ENCODE assay signal across 11 cellular contexts in the genomic region with DNA sequence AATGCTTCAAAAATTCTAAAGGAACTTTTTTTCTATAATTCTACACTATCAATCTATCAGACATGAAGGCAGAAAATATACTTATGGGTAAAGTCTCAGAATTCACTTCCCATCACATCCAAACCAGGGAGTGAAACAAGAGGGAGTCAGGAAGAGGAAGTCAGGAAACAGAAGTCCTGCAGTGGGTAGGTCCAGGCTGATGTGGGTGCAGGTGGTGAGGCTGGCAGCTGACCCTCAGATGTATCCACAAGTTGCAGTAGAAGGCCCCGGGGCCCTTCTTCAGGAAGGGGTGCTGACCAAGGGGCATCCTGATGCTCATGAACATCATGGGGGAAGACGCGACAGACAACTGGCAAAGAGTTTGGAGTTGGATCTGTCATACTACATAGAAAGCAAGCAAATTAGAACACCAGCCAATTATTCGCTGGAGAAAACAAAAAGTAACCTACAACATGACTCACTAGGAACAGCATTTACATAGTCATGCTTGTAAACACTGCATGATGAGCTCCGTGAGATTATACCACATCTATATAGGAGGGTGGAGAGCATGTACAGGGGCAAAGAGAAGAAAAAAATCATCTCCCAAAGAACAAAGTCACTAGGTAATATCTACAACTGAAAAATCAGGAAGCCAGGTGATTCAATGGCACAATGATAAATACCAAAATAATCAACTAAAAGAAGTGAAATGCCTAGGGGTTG. TPM values are rescaled to one million over a fixed set of nuclear protein-coding genes. Genes with fewer than 3 reads are reported as not detected.
DNase-seq lines count a peak whose midpoint lies in the region; ATAC-seq and TF ChIP-seq lines count a peak whose summit lies in the region.
"Had no signal": no experiment of that assay in that cellular context is flagged by ENCODE, and none has a peak within 500 bp of the region (broad histone marks: within the 10 kb centered on the region; RNA-seq: fewer than 3 reads in every experiment).

No MANE protein-coding gene starts in this region.

- peak overlapping the region in 4 of 7 donors; percentile 5 to 94 (median 28) for H3K4me3 Mint-ChIP-seq in CD8-positive, alpha-beta memory T cell
- peak overlapping the region in 2 of 4 donors; percentile 57 to 71 for H3K4me3 Mint-ChIP-seq in IgD-negative memory B cell
- H3K4me3 Mint-ChIP-seq in naive thymus-derived CD8-positive, alpha-beta T cell: peak overlapping the region in 9 of 10 donors; percentile 45 to 78 (median 61)
- H3K4me3 Mint-ChIP-seq in Caco-2 (ENCODE audit: unreplicated experiment): no peak overlapping the region

- CTCF ChIA-PET in CD8-positive, alpha-beta memory T cell (lab: Charles Lee): no interaction called here
- CTCF ChIA-PET in Caco-2 (lab: Charles Lee): no interaction called here

- H3K36me3 Mint-ChIP-seq in CD8-positive, alpha-beta memory T cell: peaks cover 0 to 36% (median 20%) of the 10 kb centered on the region in 3 donors
- peaks cover 2% of the 10 kb centered on the region for H3K36me3 Mint-ChIP-seq in IgD-negative memory B cell
- peaks cover 0 to 32% (median 7%) of the 10 kb centered on the region in 3 donors for H3K36me3 Mint-ChIP-seq in naive thymus-derived CD8-positive, alpha-beta T cell
- H3K36me3 Mint-ChIP-seq in Caco-2 (ENCODE audit: insufficient read depth, unreplicated experiment): peaks cover 21% of the 10 kb centered on the region

- H3K4me1 Mint-ChIP-seq in CD8-positive, alpha-beta memory T cell: peaks cover 65 to 81% (median 74%) of the 10 kb centered on the region in 3 donors
- H3K4me1 Mint-ChIP-seq in IgD-negative memory B cell (peaks cover 28 to 36% (median 28%) of the 10 kb centered on the region in 3 donors), Caco-2 (ENCODE audit: low read depth, unreplicated experiment) (peaks cover 32% of the 10 kb centered on the region)
- peaks cover 53 to 85% (median 78%) of the 10 kb centered on the region in 4 donors for H3K4me1 Mint-ChIP-seq in naive thymus-derived CD8-positive, alpha-beta T cell

- H3K9me3 Mint-ChIP-seq in CD8-positive, alpha-beta memory T cell: peaks cover 0 to 2% (median 0%) of the 10 kb centered on the region in 5 donors
- no peaks in the 10 kb centered on the region for H3K9me3 Mint-ChIP-seq in IgD-negative memory B cell
- no peaks in the 10 kb centered on the region for H3K9me3 Mint-ChIP-seq in naive thymus-derived CD8-positive, alpha-beta T cell
- H3K9me3 Mint-ChIP-seq in Caco-2 (ENCODE audit: unreplicated experiment): no peaks in the 10 kb centered on the region

- ATAC-seq in naive thymus-derived CD8-positive, alpha-beta T cell: no peak
- ATAC-seq in GM21526 (IDR thresholded peaks at IDR 0.05; ENCODE audit: low FRiP score, unreplicated experiment): no peak
- ATAC-seq in GM19455 (IDR thresholded peaks at IDR 0.05; ENCODE audit: unreplicated experiment): no peak

- POLR2A ChIA-PET in CD8-positive, alpha-beta memory T cell (lab: Charles Lee): no interaction called here
- POLR2A ChIA-PET in naive thymus-derived CD8-positive, alpha-beta T cell (lab: Charles Lee): interaction anchor here (0.6 to 5.0 kb wide), 4 partner anchors 11 to 311 kb away, joined by 3 to 46 read pairs (median 6); no protein-coding TSS in a partner anchor
- POLR2A ChIA-PET in Caco-2 (lab: Charles Lee): no interaction called here

- no peak for DNase-seq in CD8-positive, alpha-beta memory T cell
- DNase-seq in astrocyte of the spinal cord (ENCODE audit: low read depth, low spot score) (peak; percentile 43), HAP-1 (ENCODE audit: low spot score in 2 of 2) (no peak), Caco-2 (no peak)
- DNase-seq in naive thymus-derived CD8-positive, alpha-beta T cell: no peak
- DNase-seq: activated CD8-positive, alpha-beta memory T cell treated with anti-CD3 and anti-CD28 coated beads, Interleukin-2, amount 50 U/mL, for 48 hours; dorsolateral prefrontal cortex; NCI-H510A had no signal

- TF ChIP-seq CTCF in astrocyte of the spinal cord (IDR thresholded peaks at IDR 0.05; ENCODE audit: low read depth, low read length): no peak
- no peak for TF ChIP-seq CTCF in Caco-2 (IDR thresholded peaks at IDR 0.05; ENCODE audit: insufficient read depth in 1 of 2, low read depth in 1 of 2, low read length in 1 of 2, severe bottlenecking in 1 of 2, unreplicated experiment in 1 of 2)

- intact Hi-C loops in Caco-2 (cut with micrococcal nuclease; ENCODE audit: unreplicated experiment): loop anchor here (5.0 kb wide), 1 partner anchor 63 kb away; no protein-coding TSS in a partner anchor

- no peak overlapping the region for H3K27ac ChIP-seq in CD8-positive, alpha-beta memory T cell (ENCODE audit: low read depth, low read length)

- peak overlapping the region in 1 of 8 donors; percentile 7 for H3K27ac Mint-ChIP-seq in CD8-positive, alpha-beta memory T cell
- H3K27ac Mint-ChIP-seq in IgD-negative memory B cell: peak overlapping the region in 2 of 3 donors; percentile 12 to 35
- H3K27ac Mint-ChIP-seq in naive thymus-derived CD8-positive, alpha-beta T cell: peak overlapping the region; percentile 45 to 92 (median 82)
- no peak overlapping the region for H3K27ac Mint-ChIP-seq in Caco-2 (ENCODE audit: unreplicated experiment)

- no peaks in the 10 kb centered on the region for H3K27me3 ChIP-seq in CD8-positive, alpha-beta memory T cell (ENCODE audit: insufficient read depth, low read length, poor library complexity, severe bottlenecking)
- H3K27me3 ChIP-seq in HAP-1 (ENCODE audit: low read depth) (no peaks in the 10 kb centered on the region), Caco-2 (replicated peaks; ENCODE audit: control insufficient read depth, insufficient read depth, low read length) (no peaks in the 10 kb centered on the region)
- H3K27me3 ChIP-seq: dorsolateral prefrontal cortex had no signal

- H3K4me1 ChIP-seq in CD8-positive, alpha-beta memory T cell (ENCODE audit: insufficient read depth, low read length): peaks cover 52% of the 10 kb centered on the region
- H3K4me1 ChIP-seq in HAP-1 (peaks cover 2% of the 10 kb centered on the region), Caco-2 (peaks cover 18% of the 10 kb centered on the region)

- H3K9me3 ChIP-seq in CD8-positive, alpha-beta memory T cell (ENCODE audit: low read length): no peaks in the 10 kb centered on the region
- H3K9me3 ChIP-seq in HAP-1 (no peaks in the 10 kb centered on the region), Caco-2 (no peaks in the 10 kb centered on the region)

- no peaks in the 10 kb centered on the region for H3K36me3 ChIP-seq in CD8-positive, alpha-beta memory T cell (ENCODE audit: insufficient read depth, low read length)
- H3K36me3 ChIP-seq in HAP-1 (replicated peaks) (no peaks in the 10 kb centered on the region), Caco-2 (ENCODE audit: control insufficient read depth, insufficient read depth, low read length) (no peaks in the 10 kb centered on the region)

- no TSS peak for BruUV-seq in Caco-2 (replicated peaks; lab: Mats Ljungman, UMichigan)

- in situ Hi-C loops in astrocyte of the spinal cord (cut with HindIII; ENCODE audit: low sequenced_read_pairs): no loop called here
- in situ Hi-C loops in HAP-1 (cut with MboI; ENCODE audit: low sequenced_read_pairs): no loop called here

- no peak overlapping the region for H3K4me3 ChIP-seq in CD8-positive, alpha-beta memory T cell (ENCODE audit: low read length)
- H3K4me3 ChIP-seq in astrocyte of the spinal cord (ENCODE audit: low read depth, low read length): no peak overlapping the region
- no peak overlapping the region for H3K4me3 ChIP-seq in HAP-1
- no peak overlapping the region for H3K4me3 ChIP-seq in Caco-2 (ENCODE audit: low read depth, low read length)
- H3K4me3 ChIP-seq: dorsolateral prefrontal cortex had no signal

- H3K27me3 Mint-ChIP-seq in CD8-positive, alpha-beta memory T cell: peaks cover 0 to 3% of the 10 kb centered on the region in 2 donors
- no peaks in the 10 kb centered on the region for H3K27me3 Mint-ChIP-seq in IgD-negative memory B cell
- H3K27me3 Mint-ChIP-seq in naive thymus-derived CD8-positive, alpha-beta T cell: no peaks in the 10 kb centered on the region
- no peaks in the 10 kb centered on the region for H3K27me3 Mint-ChIP-seq in Caco-2 (ENCODE audit: insufficient read depth, unreplicated experiment)

RNA-seq across cellular contexts. Expression of a gene that starts 4.2 kb away (rescaled TPM):
- total RNA-seq in CD8-positive, alpha-beta memory T cell: 10 to 100 TPM; 47.2 to 51.6 TPM
- 76.1 TPM for polyA plus RNA-seq in CD8-positive, alpha-beta memory T cell
- 19.7 TPM for polyA plus RNA-seq in IgD-negative memory B cell
- total RNA-seq in naive thymus-derived CD8-positive, alpha-beta T cell: 100 to 1,000 TPM; 186 to 187 TPM
- 100 to 1,000 TPM in 1 of 3 donors, 10 to 100 TPM in 2; 56.4 to 108 (median 74.9) TPM for polyA plus RNA-seq in naive thymus-derived CD8-positive, alpha-beta T cell
- 71.5 and 72.7 TPM in 2 replicates for total RNA-seq in Caco-2 (2022)
